9 cellular contexts compared by ENCODE assay signal in genomic region chr5:55173696-55174101, GRCh38. TPM values are rescaled to one million over a fixed set of nuclear protein-coding genes. Genes with fewer than 3 reads are reported as not detected.
DNase-seq lines count a peak whose midpoint lies in the region; ATAC-seq and TF ChIP-seq lines count a peak whose summit lies in the region.
"Had no signal": no experiment of that assay in that cellular context is flagged by ENCODE, and none has a peak within 500 bp of the region (broad histone marks: within the 10 kb centered on the region; RNA-seq: fewer than 3 reads in every experiment).

No MANE protein-coding gene starts in this region.

- H3K27me3 Mint-ChIP-seq in activated naive CD8-positive, alpha-beta T cell treated with anti-CD3 and anti-CD28 coated beads, Interleukin-2, amount 10 ng/mL, durations not matched to agents 7 days and 5 days: peaks cover 80% of the 10 kb centered on the region
- H3K27me3 Mint-ChIP-seq in memory B cell: peaks cover 34% of the 10 kb centered on the region

- H3K4me1 Mint-ChIP-seq in activated naive CD8-positive, alpha-beta T cell treated with anti-CD3 and anti-CD28 coated beads, Interleukin-2, amount 10 ng/mL, durations not matched to agents 7 days and 5 days: peaks cover 30% of the 10 kb centered on the region
- H3K4me1 Mint-ChIP-seq in memory B cell: peaks cover 19% of the 10 kb centered on the region

- no peak overlapping the region for H3K27ac ChIP-seq in A673 (ENCODE audit: low read depth, low read length, poor library complexity, severe bottlenecking)

- intact Hi-C loops in A673 (cut with micrococcal nuclease; ENCODE audit: unreplicated experiment): loop anchor here (2.0 to 5.0 kb wide), 4 partner anchors 53 to 1091 kb away; partner anchors contain the start of gene MCIDAS

- H3K36me3 ChIP-seq in A673 (ENCODE audit: insufficient read depth, low read length, poor library complexity, severe bottlenecking): no peaks in the 10 kb centered on the region

- H3K4me3 Mint-ChIP-seq in activated naive CD8-positive, alpha-beta T cell treated with anti-CD3 and anti-CD28 coated beads, Interleukin-2, amount 10 ng/mL, durations not matched to agents 7 days and 5 days: peak overlapping the region; percentile 89
- H3K4me3 Mint-ChIP-seq in memory B cell: peak overlapping the region; percentile 80

- no peak for TF ChIP-seq CTCF in A673 (conservative IDR thresholded peaks at IDR 0.05; ENCODE audit: low read depth, low read length)

- H3K4me3 ChIP-seq in A673 (ENCODE audit: low read depth, low read length, poor library complexity, severe bottlenecking): peak overlapping the region; percentile 48

- CTCF ChIA-PET in A673 (lab: Charles Lee): no interaction called here

- H3K36me3 Mint-ChIP-seq in activated naive CD8-positive, alpha-beta T cell treated with anti-CD3 and anti-CD28 coated beads, Interleukin-2, amount 10 ng/mL, durations not matched to agents 7 days and 5 days: no peaks in the 10 kb centered on the region
- peaks cover 4% of the 10 kb centered on the region for H3K36me3 Mint-ChIP-seq in memory B cell

- no peaks in the 10 kb centered on the region for H3K9me3 ChIP-seq in A673 (ENCODE audit: low read depth, low read length, poor library complexity, severe bottlenecking)

- no peak for DNase-seq in A673 (ENCODE audit: low spot score)
- DNase-seq in activated naive CD8-positive, alpha-beta T cell treated with anti-CD3 and anti-CD28 coated beads, Interleukin-2, amount 10 ng/mL, durations not matched to agents 7 days and 5 days: peak; percentile 32
- peak; percentile 19 to 22 for DNase-seq in memory B cell (ENCODE audit: low spot score in 2 of 2)
- DNase-seq in putamen (ENCODE audit: low spot score): no peak
- no peak for DNase-seq in CD1c-positive myeloid dendritic cell (ENCODE audit: extremely low spot score)
- no peak for DNase-seq in COLO829 (ENCODE audit: low spot score)

- H3K4me1 ChIP-seq in A673 (ENCODE audit: insufficient read depth, low read length, poor library complexity, severe bottlenecking): peaks cover 24% of the 10 kb centered on the region

- no peak overlapping the region for H3K27ac Mint-ChIP-seq in activated naive CD8-positive, alpha-beta T cell treated with anti-CD3 and anti-CD28 coated beads, Interleukin-2, amount 10 ng/mL, durations not matched to agents 7 days and 5 days
- H3K27ac Mint-ChIP-seq in memory B cell: peak overlapping the region; percentile 74

- H3K9me3 Mint-ChIP-seq in activated naive CD8-positive, alpha-beta T cell treated with anti-CD3 and anti-CD28 coated beads, Interleukin-2, amount 10 ng/mL, durations not matched to agents 7 days and 5 days: no peaks in the 10 kb centered on the region
- peaks cover 9% of the 10 kb centered on the region for H3K9me3 Mint-ChIP-seq in memory B cell

- H3K27me3 ChIP-seq in A673 (replicated peaks; ENCODE audit: insufficient read depth, low read depth, low read length, poor library complexity): peaks cover 23% of the 10 kb centered on the region

- POLR2A ChIA-PET in A673 (lab: Charles Lee; ENCODE audit: low non-redundant PET): no interaction called here
- POLR2A ChIA-PET in activated naive CD8-positive, alpha-beta T cell treated with anti-CD3 and anti-CD28 coated beads, Interleukin-2, amount 10 ng/mL, durations not matched to agents 7 days and 5 days (lab: Charles Lee): no interaction called here

- ATAC-seq in GM18873 (IDR thresholded peaks at IDR 0.05; ENCODE audit: low FRiP score, unreplicated experiment): peak; percentile 7
- ATAC-seq in HG03460 (IDR thresholded peaks at IDR 0.05; ENCODE audit: unreplicated experiment): peak; percentile 22
- ATAC-seq in activated naive CD8-positive, alpha-beta T cell treated with anti-CD3 and anti-CD28 coated beads, Interleukin-2, amount 10 ng/mL, durations not matched to agents 7 days and 5 days (ENCODE audit: low read depth): no peak
- no peak for ATAC-seq in memory B cell (ENCODE audit: low read depth)

- no TSS peak for BruUV-seq in A673 (replicated peaks; lab: Mats Ljungman, UMichigan)

RNA-seq across cellular contexts. Expression of gene CDC20B, which starts 0.7 kb away (rescaled TPM):
- total RNA-seq in A673 (2021): not detected in 2 replicates
- total RNA-seq in activated naive CD8-positive, alpha-beta T cell treated with anti-CD3 and anti-CD28 coated beads, Interleukin-2, amount 10 ng/mL, durations not matched to agents 7 days and 5 days: under 1 TPM; 0.28 to 0.48 TPM

RNA-seq across cellular contexts. Expression of gene GPX8, which starts 13.7 kb away (rescaled TPM):
- total RNA-seq in A673 (2021): 52.2 and 54.7 TPM in 2 replicates
- total RNA-seq in activated naive CD8-positive, alpha-beta T cell treated with anti-CD3 and anti-CD28 coated beads, Interleukin-2, amount 10 ng/mL, durations not matched to agents 7 days and 5 days: not detected

RNA-seq across cellular contexts. Expression of gene MCIDAS, which starts 53.4 kb away (rescaled TPM):
- total RNA-seq in A673 (2021): 0.47 and 1.2 TPM in 2 replicates
- not detected for total RNA-seq in activated naive CD8-positive, alpha-beta T cell treated with anti-CD3 and anti-CD28 coated beads, Interleukin-2, amount 10 ng/mL, durations not matched to agents 7 days and 5 days
- total RNA-seq: glomerular endothelial cell had no signal

RNA-seq across cellular contexts. Expression of gene CCNO, which starts 59.7 kb away (rescaled TPM):
- 2.1 and 2.6 TPM in 2 replicates for total RNA-seq in A673 (2021)
- not detected for total RNA-seq in activated naive CD8-positive, alpha-beta T cell treated with anti-CD3 and anti-CD28 coated beads, Interleukin-2, amount 10 ng/mL, durations not matched to agents 7 days and 5 days

Comparison
In these comparisons a context has a peak if more than half of its experiments do, and no peak if none do; other contexts are left out.
1. DNase-seq: peak in activated naive CD8-positive, alpha-beta T cell treated with anti-CD3 and anti-CD28 coated beads, Interleukin-2, amount 10 ng/mL, durations not matched to agents 7 days and 5 days (single experiment) and memory B cell (2 of 2); none in A673 (single experiment), putamen (single experiment), CD1c-positive myeloid dendritic cell (single experiment) and COLO829 (single experiment).
2. ATAC-seq: peak in GM18873 (single experiment) and HG03460 (single experiment); none in activated naive CD8-positive, alpha-beta T cell treated with anti-CD3 and anti-CD28 coated beads, Interleukin-2, amount 10 ng/mL, durations not matched to agents 7 days and 5 days (single experiment) and memory B cell (single experiment).
3. RNA of gene GPX8, which starts 13.7 kb away (total RNA-seq): 52.2 to 54.7 TPM in A673; not detected in activated naive CD8-positive, alpha-beta T cell treated with anti-CD3 and anti-CD28 coated beads, Interleukin-2, amount 10 ng/mL, durations not matched to agents 7 days and 5 days; every median in the first group is over 10 times any median in the second.